Comparison of ENCODE assay signal across 8 cellular contexts in genomic region chr12:48004039-48004940, GRCh38. TPM values are rescaled to one million over a fixed set of nuclear protein-coding genes. Genes with fewer than 3 reads are reported as not detected.
DNase-seq lines count a peak whose midpoint lies in the region; ATAC-seq, FAIRE-seq and TF ChIP-seq lines count a peak whose summit lies in the region.

Gene COL2A1 (minus strand): TSS chr12:48004476. CDS start chr12:48004321, 155 bp downstream.

- H3K36me3 ChIP-seq in PC-3 (ENCODE audit: low read depth, low read length), result no peaks in the 10 kb centered on the region
- no peaks in the 10 kb centered on the region for H3K36me3 ChIP-seq in colonic mucosa
- no peaks in the 10 kb centered on the region for H3K36me3 ChIP-seq in muscle layer of duodenum (ENCODE audit: control insufficient read depth in 1 of 2, insufficient read depth in 2 of 2, low read length in 2 of 2)

- H3K4me3 ChIP-seq in PC-3 (ENCODE audit: low read length), result peak within 1 kb of the TSS; percentile 72
- peak within 1 kb of the TSS; percentile 26 for H3K4me3 ChIP-seq in colonic mucosa
- H3K4me3 ChIP-seq in muscle layer of duodenum (ENCODE audit: low read depth in 1 of 2, low read length in 2 of 2), result peak within 1 kb of the TSS; percentile 44 to 60

- peak within 1 kb of the TSS; percentile 73 for H2AFZ ChIP-seq in PC-3 (ENCODE audit: low read length)

- H3K9me2 ChIP-seq in PC-3 (replicated peaks; ENCODE audit: low read length), result no peaks in the 10 kb centered on the region

- H3K9me3 ChIP-seq in PC-3 (ENCODE audit: low read length) (no peaks in the 10 kb centered on the region), colonic mucosa (no peaks in the 10 kb centered on the region), muscle layer of duodenum (ENCODE audit: control insufficient read depth in 1 of 2, low read length in 2 of 2) (no peaks in the 10 kb centered on the region)

- peak; percentile 4; the same call in 1 of the 2 replicates for ATAC-seq in PC-3

- H3K79me2 ChIP-seq in PC-3 (ENCODE audit: low read length), result no peaks in the 10 kb centered on the region

- TF ChIP-seq POLR2A in GM12892 (IDR thresholded peaks at IDR 0.05; ENCODE audit: low read depth, low read length), result no peak

- CTCF ChIA-PET in PC-3 (lab: Charles Lee), result no interaction called here

- no peaks in the 10 kb centered on the region for H4K20me1 ChIP-seq in PC-3 (ENCODE audit: low read length)

- H3F3A ChIP-seq in PC-3 (ENCODE audit: low read length, unreplicated experiment), result no peaks in the 10 kb centered on the region

- DNase-seq in GM12892 (ENCODE audit: insufficient read length) (peak; percentile 38), PC-3 (peak; percentile 27), colonic mucosa (no peak), NK-92 (lab: John Stamatoyannopoulos, UW; ENCODE audit: unreplicated experiment) (no peak), HPDE6-E6E7 (ENCODE audit: extremely low spot score) (no peak), head of caudate nucleus (no peak), superior temporal gyrus (ENCODE audit: extremely low spot score) (no peak)

- no peak for FAIRE-seq in GM12892 (lab: Jason Lieb, UNC)

- H3K9ac ChIP-seq in PC-3 (ENCODE audit: low read length) (no peak within 1 kb of the TSS), colonic mucosa (ENCODE audit: low read depth in 2 of 2, low read length in 2 of 2) (no peak within 1 kb of the TSS)

- H3K27ac ChIP-seq in PC-3 (ENCODE audit: low read length) (no peak within 1 kb of the TSS), colonic mucosa (no peak within 1 kb of the TSS), muscle layer of duodenum (ENCODE audit: low read length) (no peak within 1 kb of the TSS)

- peak within 1 kb of the TSS; percentile 93 for H3K4me2 ChIP-seq in PC-3 (ENCODE audit: low read length)

- TF ChIP-seq CTCF in PC-3 (conservative IDR thresholded peaks at IDR 0.05; ENCODE audit: low read depth, low read length), result no peak
- TF ChIP-seq CTCF in colonic mucosa (IDR thresholded peaks at IDR 0.05), result no peak

- intact Hi-C loops in PC-3 (cut with micrococcal nuclease), result loop anchor here (5.0 kb wide), 1 partner anchor 42 kb away; the partner anchor contains the start of gene TMEM106C
- intact Hi-C loops in colonic mucosa (cut with DNase I), result no loop called here
- intact Hi-C loops in head of caudate nucleus (cut with DNase I), result no loop called here

- BruUV-seq in PC-3 (replicated peaks; lab: Mats Ljungman, UMichigan), result no TSS peak

- H3K4me1 ChIP-seq in PC-3 (ENCODE audit: insufficient read depth, low read length), result peaks cover 33% of the 10 kb centered on the region
- H3K4me1 ChIP-seq in colonic mucosa, result peaks cover 28% of the 10 kb centered on the region
- peaks cover 22 to 39% of the 10 kb centered on the region in 2 donors for H3K4me1 ChIP-seq in muscle layer of duodenum (ENCODE audit: control insufficient read depth in 1 of 2, insufficient read depth in 2 of 2, low read length in 2 of 2)

- POLR2A ChIA-PET in PC-3 (lab: Charles Lee; ENCODE audit: unreplicated experiment), result no interaction called here

- H3K27me3 ChIP-seq in PC-3 (ENCODE audit: low read length) (peaks cover 37% of the 10 kb centered on the region), colonic mucosa (peaks cover 60% of the 10 kb centered on the region), muscle layer of duodenum (ENCODE audit: low read depth, low read length) (peaks cover 53% of the 10 kb centered on the region)

RNA-seq across cellular contexts. Expression of gene COL2A1, which starts in this region (rescaled TPM):
- polyA plus RNA-seq in GM12892 (2012; ENCODE audit: missing spikeins), result 0.13 TPM
- total RNA-seq in PC-3 (2014; rRNA removed), result 6.7 TPM in 2 replicates
- total RNA-seq in colonic mucosa, result 1 to 10 TPM; 1.1 to 1.3 TPM

Comparison
In these comparisons a context has a peak if more than half of its experiments do, and no peak if none do; other contexts are left out.
1. DNase-seq: peak in GM12892 (single experiment) and PC-3 (single experiment); none in colonic mucosa (single experiment), NK-92 (single experiment), HPDE6-E6E7 (single experiment), head of caudate nucleus (0 of 42) and superior temporal gyrus (single experiment).
2. Peak in every context shown above with its lines, with median percentiles within 50 percentile points of each other: H3K4me3 ChIP-seq.